Comparison of ENCODE assay signal across 24 cellular contexts in genomic region chr3:157662171-157662570, GRCh38.
"Had no signal": no experiment of that assay in that cellular context is flagged by ENCODE, and none has a peak within 500 bp of the region (broad histone marks: within the 10 kb centered on the region; RNA-seq: fewer than 3 reads in every experiment).

No MANE protein-coding gene starts in this region.

- ATAC-seq: activated CD8-positive, alpha-beta T cell treated with anti-CD3 and anti-CD28 coated beads for 36 hours; activated naive CD8-positive, alpha-beta T cell treated with anti-CD3 and anti-CD28 coated beads, Interleukin-2, amount 50 U/mL, for 24 hours; body of pancreas had no signal

- DNase-seq: activated B cell treated with CpG ODN at 0.5 μM for 24 hours; activated CD4-positive, alpha-beta memory T cell treated with anti-CD3 and anti-CD28 coated beads for 36 hours; activated CD4-positive, alpha-beta T cell treated with anti-CD3 and anti-CD28 coated beads for 4 hours; activated CD4-positive, alpha-beta T cell treated with anti-CD3 and anti-CD28 coated beads, Interleukin-2, amount 10 ng/mL, durations not matched to agents 24 days and 14 days; activated CD4-positive, alpha-beta T cell treated with anti-CD3 and anti-CD28 coated beads, Interleukin-2, amount 50 U/mL, for 1 hour; activated CD4-positive, alpha-beta T cell treated with anti-CD3 and anti-CD28 coated beads, Interleukin-2, amount 50 U/mL, for 4 hours; activated CD4-positive, CD25-positive, alpha-beta regulatory T cell treated with anti-CD3 and anti-CD28 coated beads, Interleukin-2, amount 50 U/mL, for 72 hours; activated CD8-positive, alpha-beta memory T cell treated with anti-CD3 and anti-CD28 coated beads, Interleukin-2, amount 50 U/mL, for 4 hours; activated CD8-positive, alpha-beta T cell treated with anti-CD3 and anti-CD28 coated beads for 36 hours; activated effector memory CD4-positive, alpha-beta T cell treated with Interleukin-2 at 50 U/mL for 16 hours; activated gamma-delta T cell; activated naive CD4-positive, alpha-beta T cell treated with anti-CD3 and anti-CD28 coated beads, Interleukin-2, amount 10 ng/mL, durations not matched to agents 7 days and 5 days; activated naive CD4-positive, alpha-beta T cell treated with Interleukin-2 at 50 U/mL for 16 hours; activated naive CD8-positive, alpha-beta T cell treated with anti-CD3 and anti-CD28 coated beads, Interleukin-2, amount 10 ng/mL, durations not matched to agents 7 days and 5 days; activated naive CD8-positive, alpha-beta T cell treated with anti-CD3 and anti-CD28 coated beads, Interleukin-2, amount 50 U/mL, for 24 hours; activated T-cell treated with anti-CD3 and anti-CD28 coated beads, Interleukin-2, amount 50 U/mL, for 24 hours; activated T-cell treated with anti-CD3 and anti-CD28 coated beads, Interleukin-2, amount 50 U/mL, for 48 hours; aorta; body of pancreas; brain microvascular endothelial cell; central memory CD4-positive, alpha-beta T cell; T-helper 1 cell; T-helper 2 cell; T-helper 9 cell had no signal
